In genomic region chrX:106726485-106727437, GRCh38 we compare ENCODE assay signal across 1 cellular context.
TF ChIP-seq lines count a peak whose summit lies in the region.

Gene RNF128, plus strand, starts transcription at chrX:106726701. Its CDS starts 213 bp downstream, at chrX:106726914.

TF ChIP-seq in HepG2, 621 proteins besides CTCF, POLR2A, EP300 and RAD21 (continued from another document):
- no peak for TF ChIP-seq ZHX1 (CRISPR knock-in tag; IDR thresholded peaks at IDR 0.05; ENCODE audit: low read depth)
- no peak for TF ChIP-seq NCOA2 (CRISPR knock-in tag; IDR thresholded peaks at IDR 0.05)
- TF ChIP-seq GTF2F1 (IDR thresholded peaks at IDR 0.05; ENCODE audit: low read length): no peak
- peak; percentile 72 for TF ChIP-seq SAP130 (CRISPR knock-in tag; IDR thresholded peaks at IDR 0.05; ENCODE audit: low read depth)
- TF ChIP-seq, protein P1, sequence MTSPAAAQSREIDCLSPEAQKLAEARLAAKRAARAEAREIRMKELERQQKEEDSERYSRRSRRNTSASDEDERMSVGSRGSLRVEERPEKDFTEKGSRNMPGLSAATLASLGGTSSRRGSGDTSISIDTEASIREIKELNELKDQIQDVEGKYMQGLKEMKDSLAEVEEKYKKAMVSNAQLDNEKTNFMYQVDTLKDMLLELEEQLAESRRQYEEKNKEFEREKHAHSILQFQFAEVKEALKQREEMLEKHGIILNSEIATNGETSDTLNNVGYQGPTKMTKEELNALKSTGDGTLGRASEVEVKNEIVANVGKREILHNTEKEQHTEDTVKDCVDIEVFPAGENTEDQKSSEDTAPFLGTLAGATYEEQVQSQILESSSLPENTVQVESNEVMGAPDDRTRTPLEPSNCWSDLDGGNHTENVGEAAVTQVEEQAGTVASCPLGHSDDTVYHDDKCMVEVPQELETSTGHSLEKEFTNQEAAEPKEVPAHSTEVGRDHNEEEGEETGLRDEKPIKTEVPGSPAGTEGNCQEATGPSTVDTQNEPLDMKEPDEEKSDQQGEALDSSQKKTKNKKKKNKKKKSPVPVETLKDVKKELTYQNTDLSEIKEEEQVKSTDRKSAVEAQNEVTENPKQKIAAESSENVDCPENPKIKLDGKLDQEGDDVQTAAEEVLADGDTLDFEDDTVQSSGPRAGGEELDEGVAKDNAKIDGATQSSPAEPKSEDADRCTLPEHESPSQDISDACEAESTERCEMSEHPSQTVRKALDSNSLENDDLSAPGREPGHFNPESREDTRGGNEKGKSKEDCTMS (CRISPR knock-in tag; conservative IDR thresholded peaks at IDR 0.05): no peak
- no peak for TF ChIP-seq ZBTB8A (CRISPR knock-in tag; IDR thresholded peaks at IDR 0.05; ENCODE audit: borderline replicate concordance, low read depth)
- TF ChIP-seq ZNF235 (CRISPR knock-in tag; IDR thresholded peaks at IDR 0.05; ENCODE audit: borderline replicate concordance): no peak
- no peak for TF ChIP-seq ZNF543 (CRISPR knock-in tag; IDR thresholded peaks at IDR 0.05)
- TF ChIP-seq HNRNPL (IDR thresholded peaks at IDR 0.05; ENCODE audit: low read depth, low read length): 0 out of 2 replicates have a peak, but pooled peaks have one; percentile 10
- TF ChIP-seq FIP1L1 (IDR thresholded peaks at IDR 0.05; ENCODE audit: borderline replicate concordance, insufficient read depth, low read depth, low read length): no peak
- no peak for TF ChIP-seq HOXA9 (CRISPR knock-in tag; IDR thresholded peaks at IDR 0.05; ENCODE audit: borderline replicate concordance)
- TF ChIP-seq PHB2 (IDR thresholded peaks at IDR 0.05; ENCODE audit: partially characterized antibody): no peak
- TF ChIP-seq ZBTB40 (IDR thresholded peaks at IDR 0.05): no peak; the same call in 1 of the 2 replicates
- TF ChIP-seq ZBTB40 (CRISPR knock-in tag; IDR thresholded peaks at IDR 0.05): peak; percentile 97
- TF ChIP-seq, protein P2, sequence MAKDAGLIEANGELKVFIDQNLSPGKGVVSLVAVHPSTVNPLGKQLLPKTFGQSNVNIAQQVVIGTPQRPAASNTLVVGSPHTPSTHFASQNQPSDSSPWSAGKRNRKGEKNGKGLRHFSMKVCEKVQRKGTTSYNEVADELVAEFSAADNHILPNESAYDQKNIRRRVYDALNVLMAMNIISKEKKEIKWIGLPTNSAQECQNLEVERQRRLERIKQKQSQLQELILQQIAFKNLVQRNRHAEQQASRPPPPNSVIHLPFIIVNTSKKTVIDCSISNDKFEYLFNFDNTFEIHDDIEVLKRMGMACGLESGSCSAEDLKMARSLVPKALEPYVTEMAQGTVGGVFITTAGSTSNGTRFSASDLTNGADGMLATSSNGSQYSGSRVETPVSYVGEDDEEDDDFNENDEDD (CRISPR knock-in tag; IDR thresholded peaks at IDR 0.05; ENCODE audit: borderline replicate concordance): no peak
- TF ChIP-seq ELF1 (CRISPR knock-in tag; IDR thresholded peaks at IDR 0.05): no peak
- TF ChIP-seq PCBP1 (IDR thresholded peaks at IDR 0.05; ENCODE audit: borderline replicate concordance, low read depth, low read length): no peak
- TF ChIP-seq, protein P3, sequence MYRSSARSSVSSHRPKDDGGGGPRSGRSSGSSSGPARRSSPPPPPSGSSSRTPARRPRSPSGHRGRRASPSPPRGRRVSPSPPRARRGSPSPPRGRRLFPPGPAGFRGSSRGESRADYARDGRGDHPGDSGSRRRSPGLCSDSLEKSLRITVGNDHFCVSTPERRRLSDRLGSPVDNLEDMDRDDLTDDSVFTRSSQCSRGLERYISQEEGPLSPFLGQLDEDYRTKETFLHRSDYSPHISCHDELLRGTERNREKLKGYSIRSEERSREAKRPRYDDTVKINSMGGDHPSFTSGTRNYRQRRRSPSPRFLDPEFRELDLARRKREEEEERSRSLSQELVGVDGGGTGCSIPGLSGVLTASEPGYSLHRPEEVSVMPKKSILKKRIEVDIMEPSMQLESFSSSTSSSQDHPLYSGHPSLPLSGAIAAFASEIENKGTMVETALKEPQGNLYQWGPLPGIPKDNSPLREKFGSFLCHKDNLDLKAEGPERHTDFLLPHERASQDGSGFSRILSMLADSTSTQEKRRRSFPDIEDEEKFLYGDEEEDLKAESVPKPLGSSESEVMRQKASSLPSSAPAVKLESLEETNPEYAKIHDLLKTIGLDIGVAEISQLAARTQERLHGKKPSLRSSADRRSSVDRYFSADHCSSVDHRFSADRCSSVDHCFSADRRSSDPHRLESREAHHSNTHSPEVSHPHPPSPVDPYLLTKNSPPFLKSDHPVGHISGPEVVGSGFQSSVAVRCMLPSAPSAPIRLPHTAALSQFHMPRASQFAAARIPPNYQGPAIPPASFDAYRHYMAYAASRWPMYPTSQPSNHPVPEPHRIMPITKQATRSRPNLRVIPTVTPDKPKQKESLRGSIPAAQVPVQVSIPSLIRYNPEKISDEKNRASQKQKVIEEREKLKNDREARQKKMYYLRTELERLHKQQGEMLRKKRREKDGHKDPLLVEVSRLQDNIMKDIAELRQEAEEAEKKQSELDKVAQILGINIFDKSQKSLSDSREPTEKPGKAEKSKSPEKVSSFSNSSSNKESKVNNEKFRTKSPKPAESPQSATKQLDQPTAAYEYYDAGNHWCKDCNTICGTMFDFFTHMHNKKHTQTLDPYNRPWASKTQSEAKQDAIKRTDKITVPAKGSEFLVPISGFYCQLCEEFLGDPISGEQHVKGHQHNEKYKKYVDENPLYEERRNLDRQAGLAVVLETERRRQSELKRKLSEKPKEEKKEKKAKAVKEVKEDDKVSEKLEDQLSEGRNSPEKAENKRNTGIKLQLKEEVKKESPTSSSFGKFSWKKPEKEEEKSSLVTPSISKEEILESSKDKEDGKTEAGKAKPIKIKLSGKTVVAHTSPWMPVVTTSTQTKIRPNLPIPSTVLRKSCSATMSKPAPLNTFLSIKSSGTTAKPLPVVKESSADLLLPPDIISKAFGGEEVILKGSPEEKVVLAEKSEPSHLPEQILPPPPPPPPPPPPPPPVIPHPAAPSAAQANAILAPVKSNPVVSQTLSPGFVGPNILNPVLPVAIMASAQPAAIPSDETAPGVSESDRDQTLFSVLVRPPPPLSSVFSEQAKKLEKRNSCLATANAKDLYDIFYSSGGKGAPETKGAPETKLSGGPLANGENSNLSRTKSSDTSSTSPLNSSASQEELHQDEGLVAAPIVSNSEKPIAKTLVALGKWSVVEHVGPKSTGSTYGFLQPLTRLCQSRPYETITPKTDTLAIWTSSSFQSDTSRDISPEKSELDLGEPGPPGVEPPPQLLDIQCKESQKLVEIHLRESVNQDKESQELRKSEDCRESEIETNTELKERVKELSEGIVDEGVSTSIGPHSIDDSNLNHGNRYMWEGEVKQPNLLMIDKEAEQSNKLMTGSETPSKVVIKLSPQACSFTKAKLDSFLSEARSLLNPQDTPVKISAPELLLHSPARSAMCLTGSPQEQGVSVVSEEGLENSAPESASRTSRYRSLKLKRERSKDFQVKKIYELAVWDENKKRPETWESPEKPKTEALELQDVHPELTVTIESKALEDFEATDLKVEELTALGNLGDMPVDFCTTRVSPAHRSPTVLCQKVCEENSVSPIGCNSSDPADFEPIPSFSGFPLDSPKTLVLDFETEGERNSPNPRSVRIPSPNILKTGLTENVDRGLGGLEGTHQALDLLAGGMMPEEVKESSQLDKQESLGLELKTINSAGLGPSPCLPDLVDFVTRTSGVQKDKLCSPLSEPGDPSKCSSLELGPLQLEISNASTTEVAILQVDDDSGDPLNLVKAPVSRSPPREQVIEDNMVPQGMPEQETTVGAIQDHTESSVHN (CRISPR knock-in tag; IDR thresholded peaks at IDR 0.05): no peak
- TF ChIP-seq ZNF562 (CRISPR knock-in tag; IDR thresholded peaks at IDR 0.05; ENCODE audit: borderline replicate concordance): no peak
- TF ChIP-seq ZNF766 (CRISPR knock-in tag; IDR thresholded peaks at IDR 0.05; ENCODE audit: borderline replicate concordance): no peak
- TF ChIP-seq ZNF337 (CRISPR knock-in tag; IDR thresholded peaks at IDR 0.05; ENCODE audit: borderline replicate concordance, low read depth): no peak
- TF ChIP-seq, protein P4, sequence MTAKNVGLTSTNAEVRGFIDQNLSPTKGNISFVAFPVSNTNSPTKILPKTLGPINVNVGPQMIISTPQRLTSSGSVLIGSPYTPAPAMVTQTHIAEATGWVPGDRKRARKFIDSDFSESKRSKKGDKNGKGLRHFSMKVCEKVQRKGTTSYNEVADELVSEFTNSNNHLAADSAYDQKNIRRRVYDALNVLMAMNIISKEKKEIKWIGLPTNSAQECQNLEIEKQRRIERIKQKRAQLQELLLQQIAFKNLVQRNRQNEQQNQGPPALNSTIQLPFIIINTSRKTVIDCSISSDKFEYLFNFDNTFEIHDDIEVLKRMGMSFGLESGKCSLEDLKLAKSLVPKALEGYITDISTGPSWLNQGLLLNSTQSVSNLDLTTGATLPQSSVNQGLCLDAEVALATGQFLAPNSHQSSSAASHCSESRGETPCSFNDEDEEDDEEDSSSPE (CRISPR knock-in tag; IDR thresholded peaks at IDR 0.05): no peak
- no peak for TF ChIP-seq CBFB (CRISPR knock-in tag; IDR thresholded peaks at IDR 0.05)
- TF ChIP-seq IKZF5 (CRISPR knock-in tag; IDR thresholded peaks at IDR 0.05): no peak
- TF ChIP-seq KMT2A (CRISPR knock-in tag; IDR thresholded peaks at IDR 0.05): peak; percentile 73; the same call in 1 of the 2 replicates
- no peak for TF ChIP-seq TOPORS (CRISPR knock-in tag; IDR thresholded peaks at IDR 0.05)
- TF ChIP-seq ATAD3A (CRISPR knock-in tag; IDR thresholded peaks at IDR 0.05): no peak
- no peak for TF ChIP-seq ZKSCAN1 (IDR thresholded peaks at IDR 0.05; ENCODE audit: low read length)
